Comparison of ENCODE assay signal across 10 cellular contexts in genomic region chr2:54999182-54999581, GRCh38. TPM values are rescaled to one million over a fixed set of nuclear protein-coding genes. Genes with fewer than 3 reads are reported as not detected.
A peak's percentile ranks its signal among the peaks of the same experiment; 100 is the strongest.
DNase-seq lines count a peak whose midpoint lies in the region; ATAC-seq and TF ChIP-seq lines count a peak whose summit lies in the region.
"Had no signal": no experiment of that assay in that cellular context is flagged by ENCODE, and none has a peak within 500 bp of the region (broad histone marks: within the 10 kb centered on the region; RNA-seq: fewer than 3 reads in every experiment).

No MANE protein-coding gene starts in this region.

- peak overlapping the region; percentile 5 for H3K27ac ChIP-seq in foreskin keratinocyte

- H3K4me3 ChIP-seq in AG10803 (ENCODE audit: low read length) (peak overlapping the region; percentile 15; the same call in 1 of the 2 replicates), HFF-Myc (replicated peaks; ENCODE audit: low read depth, low read length) (no peak overlapping the region)
- H3K4me3 ChIP-seq: lung had no signal

- no peak for TF ChIP-seq CTCF in AG10803 (conservative IDR thresholded peaks at IDR 0.05; ENCODE audit: low read length)
- no peak for TF ChIP-seq CTCF in HFF-Myc (IDR thresholded peaks at IDR 0.05; ENCODE audit: low read depth, low read length, missing control alignments)
- no peak for TF ChIP-seq CTCF in foreskin keratinocyte (conservative IDR thresholded peaks at IDR 0.05)

- H3K4me1 ChIP-seq in foreskin keratinocyte: peaks cover 49% of the 10 kb centered on the region

- DNase-seq in AG10803 (ENCODE audit: low read depth) (peak; percentile 81), HFF-Myc (ENCODE audit: extremely low read depth, low read depth) (peak; percentile 36), SK-N-DZ (ENCODE audit: low spot score) (peak; percentile 67), foreskin keratinocyte (peak in 1 of 2 donors; percentile 48), NCI-H187 treated with DMSO at 0.1 percent for 48 hours (lab: John Stamatoyannopoulos, UW) (no peak)
- DNase-seq in NK-92 treated with Interleukin-12 subunit alpha and Interleukin-12 subunit beta, amount 100 ng/mL, for 24 hours (lab: John Stamatoyannopoulos, UW): no peak
- DNase-seq in activated CD4-positive, alpha-beta T cell treated with anti-CD3 and anti-CD28 coated beads, Interleukin-2, amount 50 U/mL, for 1 hour: no peak
- DNase-seq: stimulated activated naive B cell treated with anti-CD40 and anti-IgM and Interleukin-4, amounts not matched to agents 10 μg/mL and 1 μg/mL and 100 μg/mL, for 72 hours had no signal

- ATAC-seq in foreskin keratinocyte: peak; percentile 43
- ATAC-seq in HG03196 (IDR thresholded peaks at IDR 0.05; ENCODE audit: unreplicated experiment): no peak
- ATAC-seq: stimulated activated naive B cell treated with anti-CD40 and anti-IgM and Interleukin-4, amounts not matched to agents 10 μg/mL and 1 μg/mL and 100 μg/mL, for 72 hours had no signal

- no peaks in the 10 kb centered on the region for H3K27me3 ChIP-seq in foreskin keratinocyte

RNA-seq across cellular contexts. Expression of gene RTN4, which starts 51.1 kb away (rescaled TPM):
- 167 and 176 TPM in 2 replicates for polyA plus RNA-seq in SK-N-DZ (2014; cell fraction: cytosol; rRNA removed)
- polyA plus RNA-seq in SK-N-DZ (2014; cell fraction: nucleus; rRNA removed): 101 and 109 TPM in 2 replicates
- 271 and 333 TPM in 2 replicates for total RNA-seq in foreskin keratinocyte
- polyA plus RNA-seq in foreskin keratinocyte: 226 and 280 TPM in 2 replicates

Comparison
In these comparisons a context has a peak if more than half of its experiments do, and no peak if none do; other contexts are left out.
1. DNase-seq: peak in AG10803 (single experiment), HFF-Myc (single experiment) and SK-N-DZ (single experiment); none in NCI-H187 treated with DMSO at 0.1 percent for 48 hours (single experiment), NK-92 treated with Interleukin-12 subunit alpha and Interleukin-12 subunit beta, amount 100 ng/mL, for 24 hours (single experiment) and activated CD4-positive, alpha-beta T cell treated with anti-CD3 and anti-CD28 coated beads, Interleukin-2, amount 50 U/mL, for 1 hour (single experiment).